In genomic region chr3:12425850-12426579, GRCh38 we compare ENCODE assay signal across 28 cellular contexts. TPM values are rescaled to one million over a fixed set of nuclear protein-coding genes. Genes with fewer than 3 reads are reported as not detected.
A peak's percentile ranks its signal among the peaks of the same experiment; 100 is the strongest.
DNase-seq lines count a peak whose midpoint lies in the region; ATAC-seq and TF ChIP-seq lines count a peak whose summit lies in the region.
"Had no signal": no experiment of that assay in that cellular context is flagged by ENCODE, and none has a peak within 500 bp of the region (broad histone marks: within the 10 kb centered on the region; RNA-seq: fewer than 3 reads in every experiment).

No MANE protein-coding gene starts in this region.

- no peak for ATAC-seq in GM19395 (IDR thresholded peaks at IDR 0.05; ENCODE audit: unreplicated experiment)
- ATAC-seq: GM12878, left lobe of liver had no signal

- peak overlapping the region; percentile 40 for H3K27ac Mint-ChIP-seq in dendritic cell treated with granulocyte-macrophage colony-stimulating factor and Interleukin-4, amounts not matched to agents 40 ng/mL and 50 ng/mL, for 4 days
- H3K27ac Mint-ChIP-seq in T-helper 2 cell treated with Interferon-gamma antibody and Interleukin-4, amounts not matched to agents 5 μg/mL and 100 μg/mL, for 36 hours, result no peak overlapping the region
- H3K27ac Mint-ChIP-seq: activated CD4-positive, alpha-beta memory T cell treated with anti-CD3 and anti-CD28 coated beads, Interleukin-2, amount 10 ng/mL, durations not matched to agents 7 days and 5 days; activated naive CD4-positive, alpha-beta T cell treated with anti-CD3 and anti-CD28 coated beads, Interleukin-2, amount 50 U/mL, for 24 hours; T-helper 1 cell treated with Interleukin-12 subunit alpha and Interleukin-12 subunit beta and Interleukin-4 antibody, amounts not matched to agents 30 μg/mL and 1 μg/mL, for 36 hours had no signal

- peaks cover 33% of the 10 kb centered on the region for H3K27me3 ChIP-seq in Loucy (ENCODE audit: insufficient read depth, low read length, poor library complexity, severe bottlenecking)
- no peaks in the 10 kb centered on the region for H3K27me3 ChIP-seq in subcutaneous abdominal adipose tissue (ENCODE audit: control insufficient read depth in 5 of 5, insufficient read depth in 4 of 5, low read length in 5 of 5)
- H3K27me3 ChIP-seq: BLaER1, brain microvascular endothelial cell, sigmoid colon, transverse colon had no signal

- H3F3A ChIP-seq in Loucy (ENCODE audit: low read depth), result no peaks in the 10 kb centered on the region

- H3K9me2 ChIP-seq in Loucy (replicated peaks; ENCODE audit: low read depth, low read length), result no peaks in the 10 kb centered on the region

- H3K4me1 ChIP-seq in Loucy (ENCODE audit: insufficient read depth, low read length, poor library complexity, severe bottlenecking) (peaks cover 79% of the 10 kb centered on the region), mesodermal cell (ENCODE audit: control insufficient read depth, insufficient read depth, low read length, poor library complexity, severe bottlenecking) (peaks cover 11% of the 10 kb centered on the region), subcutaneous abdominal adipose tissue (ENCODE audit: control insufficient read depth in 5 of 5, insufficient read depth in 5 of 5, low read length in 5 of 5) (peaks cover 14 to 92% (median 84%) of the 10 kb centered on the region in 5 donors)
- H3K4me1 ChIP-seq: BLaER1, prostate gland, sigmoid colon had no signal

- H3K9me3 ChIP-seq in Loucy (ENCODE audit: insufficient read depth, low read depth, low read length) (no peaks in the 10 kb centered on the region), mesodermal cell (ENCODE audit: control insufficient read depth, low read length) (no peaks in the 10 kb centered on the region), subcutaneous abdominal adipose tissue (ENCODE audit: control insufficient read depth in 5 of 5, low read length in 5 of 5) (no peaks in the 10 kb centered on the region)
- H3K9me3 ChIP-seq: BLaER1, prostate gland, sigmoid colon, transverse colon had no signal

- H3K9ac ChIP-seq in Loucy (ENCODE audit: low read depth, low read length, poor library complexity, severe bottlenecking), result peak overlapping the region; percentile 49
- H3K9ac ChIP-seq in subcutaneous abdominal adipose tissue (ENCODE audit: low read length in 5 of 5), result peak overlapping the region in 1 of 5 donors; percentile 27
- H3K9ac ChIP-seq: BLaER1 had no signal

- peak overlapping the region; percentile 75 for H3K4me2 ChIP-seq in Loucy (ENCODE audit: low read depth, low read length, poor library complexity, severe bottlenecking)
- H3K4me2 ChIP-seq: BLaER1 had no signal

- H3K27me3 Mint-ChIP-seq in dendritic cell treated with granulocyte-macrophage colony-stimulating factor and Interleukin-4, amounts not matched to agents 40 ng/mL and 50 ng/mL, for 4 days, result no peaks in the 10 kb centered on the region
- H3K27me3 Mint-ChIP-seq in T-helper 2 cell treated with Interferon-gamma antibody and Interleukin-4, amounts not matched to agents 5 μg/mL and 100 μg/mL, for 36 hours (ENCODE audit: low read depth), result peaks cover 2% of the 10 kb centered on the region

- no peaks in the 10 kb centered on the region for H3K36me3 ChIP-seq in Loucy (ENCODE audit: insufficient read depth, low read length)
- H3K36me3 ChIP-seq in mesodermal cell (ENCODE audit: control insufficient read depth, insufficient read depth, low read length), result no peaks in the 10 kb centered on the region
- peaks cover 20 to 74% (median 51%) of the 10 kb centered on the region in 5 donors for H3K36me3 ChIP-seq in subcutaneous abdominal adipose tissue (ENCODE audit: control insufficient read depth in 5 of 5, insufficient read depth in 5 of 5, low read length in 5 of 5)
- H3K36me3 ChIP-seq: BLaER1, brain microvascular endothelial cell, prostate gland, sigmoid colon, transverse colon had no signal

- peaks cover 25% of the 10 kb centered on the region for H3K4me1 Mint-ChIP-seq in dendritic cell treated with granulocyte-macrophage colony-stimulating factor and Interleukin-4, amounts not matched to agents 40 ng/mL and 50 ng/mL, for 4 days (ENCODE audit: low read depth)
- peaks cover 23% of the 10 kb centered on the region for H3K4me1 Mint-ChIP-seq in T-helper 2 cell treated with Interferon-gamma antibody and Interleukin-4, amounts not matched to agents 5 μg/mL and 100 μg/mL, for 36 hours (ENCODE audit: low read depth)
- H3K4me1 Mint-ChIP-seq: activated naive CD4-positive, alpha-beta T cell treated with anti-CD3 and anti-CD28 coated beads, Interleukin-2, amount 50 U/mL, for 24 hours had no signal

- no peak for DNase-seq in GM19240 (ENCODE audit: insufficient read length, low spot score)
- DNase-seq in T-helper 2 cell treated with Interferon-gamma antibody and Interleukin-4, amounts not matched to agents 5 μg/mL and 100 μg/mL, for 36 hours (ENCODE audit: low spot score), result no peak
- DNase-seq: activated CD4-positive, alpha-beta memory T cell treated with anti-CD3 and anti-CD28 coated beads, Interleukin-2, amount 10 ng/mL, durations not matched to agents 7 days and 5 days; activated CD4-positive, alpha-beta T cell treated with anti-CD3 and anti-CD28 coated beads for 1 hour; amniotic stem cell; brain microvascular endothelial cell; cerebellar nuclear complex; DMS153; dorsolateral prefrontal cortex; hypothalamus; IMR-90; mesenchymal stem cell; NCI-H774; sigmoid colon; stimulated activated CD4-positive, alpha-beta T cell treated with anti-CD3 and anti-CD28 coated beads, Interleukin-4, amount 100 ng/mL, for 24 hours; transverse colon had no signal

- H3K9me3 Mint-ChIP-seq in dendritic cell treated with granulocyte-macrophage colony-stimulating factor and Interleukin-4, amounts not matched to agents 40 ng/mL and 50 ng/mL, for 4 days, result no peaks in the 10 kb centered on the region
- no peaks in the 10 kb centered on the region for H3K9me3 Mint-ChIP-seq in T-helper 2 cell treated with Interferon-gamma antibody and Interleukin-4, amounts not matched to agents 5 μg/mL and 100 μg/mL, for 36 hours
- H3K9me3 Mint-ChIP-seq: activated CD4-positive, alpha-beta memory T cell treated with anti-CD3 and anti-CD28 coated beads, Interleukin-2, amount 10 ng/mL, durations not matched to agents 7 days and 5 days; activated naive CD4-positive, alpha-beta T cell treated with anti-CD3 and anti-CD28 coated beads, Interleukin-2, amount 50 U/mL, for 24 hours; T-helper 1 cell treated with Interleukin-12 subunit alpha and Interleukin-12 subunit beta and Interleukin-4 antibody, amounts not matched to agents 30 μg/mL and 1 μg/mL, for 36 hours had no signal

- peak overlapping the region; percentile 52 for H3K4me3 ChIP-seq in Loucy (ENCODE audit: low read length, poor library complexity, severe bottlenecking)
- H3K4me3 ChIP-seq in mesodermal cell (ENCODE audit: extremely low read depth, insufficient read depth, low read length, poor library complexity, severe bottlenecking), result no peak overlapping the region
- H3K4me3 ChIP-seq in subcutaneous abdominal adipose tissue (ENCODE audit: low read depth in 1 of 5, low read length in 5 of 5), result no peak overlapping the region
- H3K4me3 ChIP-seq: BLaER1, dorsolateral prefrontal cortex, GM12878, prostate gland, sigmoid colon, SK-N-MC, transverse colon had no signal

- no peaks in the 10 kb centered on the region for H3K79me2 ChIP-seq in Loucy (ENCODE audit: insufficient read depth, low read length)

- H3K4me3 Mint-ChIP-seq in dendritic cell treated with granulocyte-macrophage colony-stimulating factor and Interleukin-4, amounts not matched to agents 40 ng/mL and 50 ng/mL, for 4 days, result no peak overlapping the region
- H3K4me3 Mint-ChIP-seq in T-helper 2 cell treated with Interferon-gamma antibody and Interleukin-4, amounts not matched to agents 5 μg/mL and 100 μg/mL, for 36 hours, result no peak overlapping the region
- H3K4me3 Mint-ChIP-seq: activated CD4-positive, alpha-beta memory T cell treated with anti-CD3 and anti-CD28 coated beads, Interleukin-2, amount 10 ng/mL, durations not matched to agents 7 days and 5 days; activated naive CD4-positive, alpha-beta T cell treated with anti-CD3 and anti-CD28 coated beads, Interleukin-2, amount 50 U/mL, for 24 hours; T-helper 1 cell treated with Interleukin-12 subunit alpha and Interleukin-12 subunit beta and Interleukin-4 antibody, amounts not matched to agents 30 μg/mL and 1 μg/mL, for 36 hours had no signal

- TF ChIP-seq CTCF in Loucy (conservative IDR thresholded peaks at IDR 0.05; ENCODE audit: low read length), result peak; percentile 35; the same call in 1 of the 2 replicates

- no peaks in the 10 kb centered on the region for H4K20me1 ChIP-seq in Loucy (ENCODE audit: insufficient read depth, low read length, poor library complexity, severe bottlenecking)
- H4K20me1 ChIP-seq: BLaER1 had no signal

- 62 to 70% methylated on average over 7 to 8 of the region's 11 CpGs for WGBS in mesodermal cell (ENCODE audit: insufficient coverage in 2 of 2), 2 experiments

- H3K36me3 Mint-ChIP-seq in dendritic cell treated with granulocyte-macrophage colony-stimulating factor and Interleukin-4, amounts not matched to agents 40 ng/mL and 50 ng/mL, for 4 days (ENCODE audit: low read depth), result peaks cover 73% of the 10 kb centered on the region
- no peaks in the 10 kb centered on the region for H3K36me3 Mint-ChIP-seq in T-helper 2 cell treated with Interferon-gamma antibody and Interleukin-4, amounts not matched to agents 5 μg/mL and 100 μg/mL, for 36 hours (ENCODE audit: low read depth)
- H3K36me3 Mint-ChIP-seq: activated naive CD4-positive, alpha-beta T cell treated with anti-CD3 and anti-CD28 coated beads, Interleukin-2, amount 50 U/mL, for 24 hours had no signal

- intact Hi-C loops in dendritic cell treated with granulocyte-macrophage colony-stimulating factor and Interleukin-4, amounts not matched to agents 40 ng/mL and 50 ng/mL, for 4 days (cut with micrococcal nuclease), result no loop called here

- H3K27ac ChIP-seq in mesodermal cell (ENCODE audit: low read depth, low read length, severe bottlenecking) (peak overlapping the region; percentile 0), subcutaneous abdominal adipose tissue (ENCODE audit: low read depth, low read length) (peak overlapping the region; percentile 84)
- H3K27ac ChIP-seq: BLaER1, brain microvascular endothelial cell, dorsolateral prefrontal cortex, prostate gland, SK-N-MC, transverse colon had no signal

- H2AFZ ChIP-seq in Loucy (ENCODE audit: low read length), result no peak overlapping the region

RNA-seq across cellular contexts. Expression of gene TSEN2, which starts 58.3 kb away (rescaled TPM):
- polyA plus RNA-seq in mesodermal cell (2013, experiment 1 of 2), result 10.4 TPM
- 10.8 TPM for polyA plus RNA-seq in mesodermal cell (2013, experiment 2 of 2)
